ENCODE assay signal across 8 cellular contexts in the genomic region with DNA sequence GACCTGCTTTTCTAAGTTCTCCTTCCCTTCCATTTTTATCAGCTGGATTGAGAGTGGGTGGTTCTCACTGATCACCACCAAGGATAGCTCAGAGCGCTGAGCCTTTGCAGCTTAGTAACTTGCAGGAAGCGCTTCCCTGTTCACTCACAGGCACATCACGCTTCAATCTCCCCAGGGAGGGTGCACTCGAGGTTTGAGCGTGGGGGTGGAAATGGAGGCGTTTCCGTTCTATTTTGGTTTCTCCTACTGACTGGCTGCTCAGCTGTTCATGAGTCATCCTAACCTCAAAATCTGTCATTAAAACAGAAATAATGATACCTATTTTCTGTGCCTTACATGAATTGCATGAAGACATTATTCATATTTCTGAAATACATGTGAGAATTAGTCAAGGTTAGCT.
DNase-seq lines count a peak whose midpoint lies in the region; ATAC-seq and TF ChIP-seq lines count a peak whose summit lies in the region.

No MANE protein-coding gene starts in this region.

- intact Hi-C loops in heart right ventricle (cut with DNase I): loop anchor here in 4 of 10 donors (1.0 to 10.0 kb wide), 4 partner anchors 82 to 286 kb away; no protein-coding TSS in a partner anchor
- intact Hi-C loops in sciatic nerve (cut with DNase I): no loop called here
- intact Hi-C loops in CD4-positive, alpha-beta memory T cell (cut with micrococcal nuclease): no loop called here

- WGBS in heart right ventricle, 2 donors: 0 to 1% methylated on average over 7 of the region's 7 CpGs

- no peak overlapping the region for H3K4me3 Mint-ChIP-seq in activated naive CD8-positive, alpha-beta T cell treated with anti-CD3 and anti-CD28 coated beads for 36 hours
- H3K4me3 Mint-ChIP-seq in CD4-positive, alpha-beta memory T cell: no peak overlapping the region

- POLR2A ChIA-PET in CD4-positive, alpha-beta memory T cell (lab: Charles Lee; ENCODE audit: partially characterized antibody): no interaction called here

- peak; percentile 97 for ATAC-seq in GM21390 (IDR thresholded peaks at IDR 0.05; ENCODE audit: unreplicated experiment)
- ATAC-seq in heart right ventricle: peak; percentile 95 to 100 (median 99)
- ATAC-seq in sciatic nerve: peak; percentile 97

- no peaks in the 10 kb centered on the region for H3K9me3 Mint-ChIP-seq in activated naive CD8-positive, alpha-beta T cell treated with anti-CD3 and anti-CD28 coated beads for 36 hours
- H3K9me3 Mint-ChIP-seq in CD4-positive, alpha-beta memory T cell: peaks cover 0 to 11% (median 3%) of the 10 kb centered on the region in 8 donors

- H3K36me3 ChIP-seq in heart right ventricle: no peaks in the 10 kb centered on the region
- no peaks in the 10 kb centered on the region for H3K36me3 ChIP-seq in CD4-positive, alpha-beta memory T cell (ENCODE audit: insufficient read depth, low read length)

- CTCF ChIA-PET in CD4-positive, alpha-beta memory T cell (lab: Charles Lee; ENCODE audit: partially characterized antibody): no interaction called here

- peak overlapping the region in 8 of 10 donors; percentile 8 to 74 (median 55) for H3K27ac ChIP-seq in heart right ventricle
- no peak overlapping the region for H3K27ac ChIP-seq in CD4-positive, alpha-beta memory T cell (ENCODE audit: low read depth, low read length)

- no peaks in the 10 kb centered on the region for H3K9me3 ChIP-seq in heart right ventricle
- H3K9me3 ChIP-seq in CD4-positive, alpha-beta memory T cell (ENCODE audit: control insufficient read depth in 1 of 2, low read length in 2 of 2): no peaks in the 10 kb centered on the region

- H3K36me3 Mint-ChIP-seq in activated naive CD8-positive, alpha-beta T cell treated with anti-CD3 and anti-CD28 coated beads for 36 hours: no peaks in the 10 kb centered on the region
- H3K36me3 Mint-ChIP-seq in CD4-positive, alpha-beta memory T cell: no peaks in the 10 kb centered on the region

- no peaks in the 10 kb centered on the region for H3K27me3 ChIP-seq in heart right ventricle
- no peaks in the 10 kb centered on the region for H3K27me3 ChIP-seq in CD4-positive, alpha-beta memory T cell (ENCODE audit: insufficient read depth, low read length)

- H3K27me3 Mint-ChIP-seq in activated naive CD8-positive, alpha-beta T cell treated with anti-CD3 and anti-CD28 coated beads for 36 hours: peaks cover 14% of the 10 kb centered on the region
- peaks cover 0 to 2% of the 10 kb centered on the region in 2 donors for H3K27me3 Mint-ChIP-seq in CD4-positive, alpha-beta memory T cell

- H3K27ac Mint-ChIP-seq in activated naive CD8-positive, alpha-beta T cell treated with anti-CD3 and anti-CD28 coated beads for 36 hours: no peak overlapping the region
- H3K27ac Mint-ChIP-seq in CD4-positive, alpha-beta memory T cell: no peak overlapping the region

- H3K4me1 ChIP-seq in heart right ventricle: peaks cover 6 to 35% (median 29%) of the 10 kb centered on the region in 9 donors
- H3K4me1 ChIP-seq in CD4-positive, alpha-beta memory T cell (ENCODE audit: insufficient read depth, low read length): no peaks in the 10 kb centered on the region

- peaks cover 10% of the 10 kb centered on the region for H3K4me1 Mint-ChIP-seq in activated naive CD8-positive, alpha-beta T cell treated with anti-CD3 and anti-CD28 coated beads for 36 hours
- H3K4me1 Mint-ChIP-seq in CD4-positive, alpha-beta memory T cell: no peaks in the 10 kb centered on the region

- TF ChIP-seq CTCF in heart right ventricle (IDR thresholded peaks at IDR 0.05): no peak

- no peak overlapping the region for H3K4me3 ChIP-seq in heart right ventricle
- no peak overlapping the region for H3K4me3 ChIP-seq in CD4-positive, alpha-beta memory T cell (ENCODE audit: low read length in 2 of 2)

- DNase-seq in DMS153 treated with DMSO at 0.1 percent for 48 hours (lab: John Stamatoyannopoulos, UW; ENCODE audit: unreplicated experiment) (peak; percentile 75), HK-2 (ENCODE audit: unreplicated experiment) (peak; percentile 81), SHP77 treated with DMSO at 0.1 percent for 48 hours (lab: John Stamatoyannopoulos, UW) (peak; percentile 51), heart right ventricle (peak; percentile 69 to 93), sciatic nerve (ENCODE audit: low spot score) (peak; percentile 90)
- DNase-seq in activated naive CD8-positive, alpha-beta T cell treated with anti-CD3 and anti-CD28 coated beads for 36 hours: peak; percentile 68
- DNase-seq in CD4-positive, alpha-beta memory T cell: no peak

Comparison
In these comparisons a context has a peak if more than half of its experiments do, and no peak if none do; other contexts are left out.
1. DNase-seq: peak in DMS153 treated with DMSO at 0.1 percent for 48 hours (single experiment), HK-2 (single experiment), SHP77 treated with DMSO at 0.1 percent for 48 hours (single experiment), activated naive CD8-positive, alpha-beta T cell treated with anti-CD3 and anti-CD28 coated beads for 36 hours (single experiment), heart right ventricle (2 of 2) and sciatic nerve (single experiment); none in CD4-positive, alpha-beta memory T cell (0 of 5).
2. Peak in every context shown above with its lines, with median percentiles within 50 percentile points of each other: ATAC-seq.